ENCODE assay signal across 8 cellular contexts in genomic region chr12:64390275-64390851, GRCh38. TPM values are rescaled to one million over a fixed set of nuclear protein-coding genes. Genes with fewer than 3 reads are reported as not detected.
DNase-seq lines count a peak whose midpoint lies in the region; ATAC-seq, FAIRE-seq and TF ChIP-seq lines count a peak whose summit lies in the region.

Gene C12orf56, minus strand, starts transcription at chr12:64390758. Its CDS starts 193 bp downstream, at chr12:64390565.

- H4K20me1 ChIP-seq in HepG2 (ENCODE audit: insufficient read depth, low read length), result no peaks in the 10 kb centered on the region

- H2AFZ ChIP-seq in HepG2 (ENCODE audit: low read length), result no peak within 1 kb of the TSS

- CTCF ChIA-PET in HepG2 (lab: Yijun Ruan, JAX; ENCODE audit: low intra/inter-chr PET ratio, low total read pairs), result no interaction called here

- intact Hi-C loops in HepG2 (cut with micrococcal nuclease; ENCODE audit: unreplicated experiment), result no loop called here

- H3K4me2 ChIP-seq in HepG2 (ENCODE audit: low read depth, low read length), result peak within 1 kb of the TSS; percentile 60

- H3K9ac ChIP-seq in HUES64 (ENCODE audit: low read depth, low read length), result peak within 1 kb of the TSS; percentile 66
- peak within 1 kb of the TSS; percentile 13; the same call in 1 of the 2 replicates for H3K9ac ChIP-seq in HepG2 (ENCODE audit: insufficient read depth, low read depth, low read length)

- DNase-seq in AG08396 (ENCODE audit: low spot score), result peak; percentile 53
- no peak for DNase-seq in astrocyte of the spinal cord (ENCODE audit: low read depth, low spot score)
- DNase-seq in HepG2 (ENCODE audit: low spot score), result no peak
- no peak for DNase-seq in activated effector memory CD4-positive, alpha-beta T cell treated with anti-CD3 and anti-CD28 coated beads, Interleukin-2, amount 50 U/mL, for 16 hours

- H3K27me3 ChIP-seq in HUES64 (ENCODE audit: insufficient read depth, low read length), result peaks cover 20% of the 10 kb centered on the region
- peaks cover 0 to 18% of the 10 kb centered on the region in 2 experiments; a peak in 3 of 5 replicates for H3K27me3 ChIP-seq in HepG2 (ENCODE audit: control insufficient read depth in 1 of 2, insufficient read depth in 2 of 2, low read length in 2 of 2)

- no peak for TF ChIP-seq POLR2A in HepG2 (IDR thresholded peaks at IDR 0.05; ENCODE audit: insufficient read depth in 1 of 2, low read depth in 2 of 2, low read length in 2 of 2)

- TF ChIP-seq RAD21 in HepG2 (CRISPR knock-in tag; IDR thresholded peaks at IDR 0.05), result no peak

- FAIRE-seq in HepG2 (lab: Jason Lieb, UNC), result no peak

- no peak within 1 kb of the TSS for H3K27ac ChIP-seq in HUES64 (ENCODE audit: low read depth, low read length)
- H3K27ac ChIP-seq in HepG2 (ENCODE audit: extremely low read length, insufficient read depth, low read length), result no peak within 1 kb of the TSS
- no peak within 1 kb of the TSS for H3K27ac ChIP-seq in urinary bladder (ENCODE audit: low read depth)

- no peak for TF ChIP-seq EP300 in HepG2 (IDR thresholded peaks at IDR 0.05; ENCODE audit: low read depth in 2 of 2, low read length in 2 of 2)
- TF ChIP-seq EP300 in HepG2 (CRISPR knock-in tag; IDR thresholded peaks at IDR 0.05; ENCODE audit: borderline replicate concordance), result no peak

- in situ Hi-C loops in astrocyte of the spinal cord (cut with HindIII; ENCODE audit: low sequenced_read_pairs) (no loop called here), HepG2 (cut with HindIII; ENCODE audit: extremely low pct_ligation_motif_present, low pct_unique_long_range_greater_than_20kb) (loop anchor here (5.0 to 10.0 kb wide), 2 partner anchors 116 to 563 kb away; no protein-coding TSS in a partner anchor)

- H3K36me3 ChIP-seq in HUES64 (ENCODE audit: insufficient read depth, low read length) (no peaks in the 10 kb centered on the region), HepG2 (replicated peaks in 1 of 2; ENCODE audit: control insufficient read depth in 1 of 2, insufficient read depth in 2 of 2, low read length in 2 of 2) (no peaks in the 10 kb centered on the region), urinary bladder (ENCODE audit: insufficient read depth) (no peaks in the 10 kb centered on the region)

- ATAC-seq in HepG2 (peak; percentile 73), HG02610 (IDR thresholded peaks at IDR 0.05; ENCODE audit: unreplicated experiment) (no peak), GM21737 (IDR thresholded peaks at IDR 0.05; ENCODE audit: unreplicated experiment) (no peak)

- 58% methylated on average over 66 of the region's 66 CpGs for WGBS in HUES64
- 7% methylated on average over 3 of the region's 66 CpGs for WGBS in HepG2 (ENCODE audit: low lambda C conversion rate)
- 2% methylated on average over 66 of the region's 66 CpGs for WGBS in urinary bladder

- POLR2A ChIA-PET in HepG2 (lab: Yijun Ruan, JAX), result no interaction called here

- TF ChIP-seq CTCF in astrocyte of the spinal cord (IDR thresholded peaks at IDR 0.05; ENCODE audit: low read depth, low read length) (no peak), HepG2 (CRISPR knock-in tag; IDR thresholded peaks at IDR 0.05) (0 out of 2 replicates have a peak, but pooled peaks have one; percentile 12)

- H3K4me1 ChIP-seq in HUES64 (ENCODE audit: insufficient read depth, low read length) (no peaks in the 10 kb centered on the region), HepG2 (ENCODE audit: insufficient read depth, low read length) (peaks cover 11% of the 10 kb centered on the region; the same call in 1 of the 2 replicates), urinary bladder (ENCODE audit: insufficient read depth) (no peaks in the 10 kb centered on the region)

- BruUV-seq in HepG2 (replicated peaks; lab: Mats Ljungman, UMichigan), result no TSS peak

- H3K9me3 ChIP-seq in HUES64 (ENCODE audit: insufficient read depth, low read depth, low read length) (no peaks in the 10 kb centered on the region), HepG2 (ENCODE audit: low read length) (no peaks in the 10 kb centered on the region)

- peak within 1 kb of the TSS; percentile 44 for H3K4me3 ChIP-seq in HUES64 (ENCODE audit: low read length)
- peak within 1 kb of the TSS; percentile 36 for H3K4me3 ChIP-seq in astrocyte of the spinal cord (ENCODE audit: low read depth, low read length)
- H3K4me3 ChIP-seq in HepG2 (replicated peaks in 1 of 3; ENCODE audit: insufficient read depth in 1 of 3, low read depth in 2 of 3, low read length in 3 of 3), result peak within 1 kb of the TSS in 2 of 3 experiments; percentile 22 to 50; a peak in 3 of 6 replicates
- peak within 1 kb of the TSS; percentile 25 for H3K4me3 ChIP-seq in urinary bladder (ENCODE audit: low read depth, low read length)

- H3K79me2 ChIP-seq in HepG2 (ENCODE audit: insufficient read depth, low read length), result no peaks in the 10 kb centered on the region

TF ChIP-seq in HepG2, 621 proteins besides CTCF, POLR2A, EP300 and RAD21 (continues in another document):
- TF ChIP-seq MXD3 (CRISPR knock-in tag; IDR thresholded peaks at IDR 0.05) (no peak), AFF4 (CRISPR knock-in tag; IDR thresholded peaks at IDR 0.05) (no peak), ZNF724P (CRISPR knock-in tag; IDR thresholded peaks at IDR 0.05; ENCODE audit: borderline replicate concordance) (no peak), SP2 (CRISPR knock-in tag; IDR thresholded peaks at IDR 0.05) (0 out of 2 replicates have a peak, but pooled peaks have one; percentile 12), AGO2 (optimal IDR thresholded peaks at IDR 0.05; ENCODE audit: low read depth, low read length) (no peak), SATB2 (CRISPR knock-in tag; IDR thresholded peaks at IDR 0.05) (no peak), KDM5B (CRISPR knock-in tag; IDR thresholded peaks at IDR 0.05; ENCODE audit: borderline replicate concordance) (0 out of 2 replicates have a peak, but pooled peaks have one; percentile 48)

RNA-seq across cellular contexts. Expression of gene C12orf56, which starts in this region (rescaled TPM):
- 1.4 TPM for polyA plus RNA-seq in HUES64 (2013, experiment 1 of 2)
- polyA plus RNA-seq in HUES64 (2013, experiment 2 of 2), result 2.0 TPM
- total RNA-seq in HepG2 (2016; rRNA removed; fragmentation: Illumina TruSeq; extraction: Trizol) (not detected in 2 replicates), urinary bladder (0.95 TPM)
- not detected in 2 replicates for total RNA-seq in HepG2 (2016; cell fraction: cytosol; rRNA removed; fragmentation: Illumina TruSeq; extraction: Trizol; ENCODE audit: low read depth)
- not detected in 2 replicates for total RNA-seq in HepG2 (2016; cell fraction: insoluble cytoplasmic fraction; rRNA removed; fragmentation: Illumina TruSeq; extraction: Trizol)
- total RNA-seq in HepG2 (2016; cell fraction: membrane; rRNA removed; fragmentation: Illumina TruSeq; extraction: Trizol), result not detected in 2 replicates
- not detected in 2 replicates for total RNA-seq in HepG2 (2016; cell fraction: nucleus; rRNA removed; fragmentation: Illumina TruSeq; extraction: Trizol)
- polyA plus RNA-seq in HepG2 (2011; rRNA removed) (0.07 TPM in 1 of 2 replicates, not detected in the other), urinary bladder (0.19 TPM)
- polyA plus RNA-seq in HepG2 (2011; cell fraction: cytosol; rRNA removed), result not detected in 2 replicates
- polyA plus RNA-seq in HepG2 (2011; cell fraction: nucleus; rRNA removed), result not detected in 2 replicates
- not detected in 2 replicates for polyA plus RNA-seq in HepG2 (2012)
- not detected in 2 replicates for polyA plus RNA-seq in HepG2 (2016; cell fraction: cytosol; fragmentation: Illumina TruSeq; extraction: Trizol; ENCODE audit: low read depth)
- polyA plus RNA-seq in HepG2 (2016; cell fraction: insoluble cytoplasmic fraction; fragmentation: Illumina TruSeq; extraction: Trizol; ENCODE audit: low read depth), result not detected in 2 replicates
- not detected in 2 replicates for polyA plus RNA-seq in HepG2 (2016; cell fraction: membrane; fragmentation: Illumina TruSeq; extraction: Trizol; ENCODE audit: low read depth)
- polyA plus RNA-seq in HepG2 (2016; cell fraction: nucleus; fragmentation: Illumina TruSeq; extraction: Trizol; ENCODE audit: insufficient read depth, low read depth), result not detected in 2 replicates
- not detected in 2 replicates for polyA minus RNA-seq in HepG2 (2011; rRNA and poly(A)+ RNA removed; ENCODE audit: low replicate concordance)
- not detected in 2 replicates for polyA minus RNA-seq in HepG2 (2011; cell fraction: cytosol; rRNA and poly(A)+ RNA removed)
- polyA minus RNA-seq in HepG2 (2011; cell fraction: nucleus; rRNA and poly(A)+ RNA removed), result not detected in 2 replicates

Comparison
In these comparisons a context has a peak if more than half of its experiments do, and no peak if none do; other contexts are left out.
1. Peak in ATAC-seq, H3K4me3 ChIP-seq, H3K9ac ChIP-seq and H3K4me2 ChIP-seq in HepG2; RNA of the gene not detected or under 1 TPM.